Comparison of ENCODE assay signal across 19 cellular contexts in genomic region chr2:10235099-10235908, GRCh38.
A peak's percentile ranks its signal among the peaks of the same experiment; 100 is the strongest.
DNase-seq lines count a peak whose midpoint lies in the region; ATAC-seq and TF ChIP-seq lines count a peak whose summit lies in the region.
"Had no signal": no experiment of that assay in that cellular context is flagged by ENCODE, and none has a peak within 500 bp of the region (broad histone marks: within the 10 kb centered on the region; RNA-seq: fewer than 3 reads in every experiment).

No MANE protein-coding gene starts in this region.

- H3K36me3 ChIP-seq in trophoblast cell (ENCODE audit: control insufficient read depth in 1 of 2, insufficient read depth in 2 of 2, low read length in 2 of 2): no peaks in the 10 kb centered on the region
- H3K36me3 ChIP-seq: adrenal gland, heart left ventricle, left lung, neutrophil had no signal

- H3K18ac ChIP-seq in trophoblast cell (ENCODE audit: low read length): no peak overlapping the region

- H4K8ac ChIP-seq in trophoblast cell (ENCODE audit: low read depth, low read length): no peak overlapping the region

- no peak overlapping the region for H3K27ac ChIP-seq in trophoblast cell (ENCODE audit: low read depth, low read length)
- H3K27ac ChIP-seq: adrenal gland, coronary artery, GM23248, left lung, neutrophil, SK-N-MC had no signal

- no peak overlapping the region for H2AFZ ChIP-seq in trophoblast cell (ENCODE audit: insufficient read depth, low read length, poor library complexity)
- H2AFZ ChIP-seq: GM23248 had no signal

- no peak overlapping the region for H2BK12ac ChIP-seq in trophoblast cell (ENCODE audit: low read length)

- H2BK5ac ChIP-seq in trophoblast cell (ENCODE audit: low read depth, low read length, poor library complexity): no peak overlapping the region

- no peaks in the 10 kb centered on the region for H3K27me3 ChIP-seq in trophoblast cell (ENCODE audit: insufficient read depth, low read length)
- H3K27me3 ChIP-seq: adrenal gland, heart left ventricle, left lung had no signal

- CTCF ChIA-PET in WTC11 (lab: Charles Lee): interaction anchor here (0.6 to 2.3 kb wide), 5 partner anchors 23 to 461 kb away, joined by 3 to 9 read pairs (median 4); partner anchors contain the start of gene HPCAL1

- H3K79me1 ChIP-seq in trophoblast cell (ENCODE audit: low read length): no peaks in the 10 kb centered on the region

- no peak overlapping the region for H2BK120ac ChIP-seq in trophoblast cell (ENCODE audit: insufficient read depth, low read length, poor library complexity)

- H3K14ac ChIP-seq in trophoblast cell (ENCODE audit: low read length): no peak overlapping the region

- no peak overlapping the region for H3K9ac ChIP-seq in trophoblast cell (ENCODE audit: low read length)
- H3K9ac ChIP-seq: GM23248 had no signal

- H3K27me3 Mint-ChIP-seq in WTC11 (ENCODE audit: low read depth) (no peaks in the 10 kb centered on the region), immature natural killer cell (ENCODE audit: low read depth in 3 of 3) (peaks cover 0 to 4% (median 2%) of the 10 kb centered on the region in 3 donors)

- no peak overlapping the region for H3K4me3 Mint-ChIP-seq in WTC11
- H3K4me3 Mint-ChIP-seq in immature natural killer cell: peak overlapping the region in 3 of 5 donors; percentile 25 to 61 (median 36)
- H3K4me3 Mint-ChIP-seq: T-helper 2 cell treated with Interferon-gamma antibody and Interleukin-4, amounts not matched to agents 5 μg/mL and 100 μg/mL, for 36 hours had no signal

- WGBS in trophoblast cell (ENCODE audit: extremely low coverage, insufficient coverage, insufficient read length): no CpG with 5 or more reads among the region's 26 CpGs

- H3K4me1 ChIP-seq in trophoblast cell (ENCODE audit: control insufficient read depth in 1 of 2, insufficient read depth in 2 of 2, low read length in 2 of 2): no peaks in the 10 kb centered on the region
- H3K4me1 ChIP-seq: adrenal gland, left lung had no signal

- H3K4me1 Mint-ChIP-seq in WTC11 (no peaks in the 10 kb centered on the region), immature natural killer cell (peaks cover 33 to 37% of the 10 kb centered on the region in 2 donors)

- no peak overlapping the region for H3K4me2 ChIP-seq in trophoblast cell (ENCODE audit: low read length)

- no peak overlapping the region for H4K12ac ChIP-seq in trophoblast cell (ENCODE audit: low read depth, low read length)

- DNase-seq in AG10803 (ENCODE audit: low read depth) (peak; percentile 4), WTC11 (ENCODE audit: low spot score) (peak; percentile 8), immature natural killer cell (peak; percentile 25 to 54 (median 45)), trophoblast cell (peak; percentile 40 to 68), NCI-H2171 treated with DMSO at 0.1 percent for 48 hours (lab: John Stamatoyannopoulos, UW) (no peak), putamen (ENCODE audit: low spot score) (no peak)
- DNase-seq: activated CD4-positive, alpha-beta T cell treated with anti-CD3 and anti-CD28 coated beads, Interleukin-2, amount 50 U/mL, for 48 hours; adrenal gland; C1 segment of cervical spinal cord; GM23248; left lung; NCI-H1417 had no signal

- no peak overlapping the region for H4K91ac ChIP-seq in trophoblast cell (ENCODE audit: low read depth, low read length)

- H3K27ac Mint-ChIP-seq in WTC11: no peak overlapping the region
- no peak overlapping the region for H3K27ac Mint-ChIP-seq in immature natural killer cell
- H3K27ac Mint-ChIP-seq: T-helper 2 cell treated with Interferon-gamma antibody and Interleukin-4, amounts not matched to agents 5 μg/mL and 100 μg/mL, for 36 hours had no signal

- no peak overlapping the region for H3K23ac ChIP-seq in trophoblast cell (ENCODE audit: low read length)

- H3K36me3 Mint-ChIP-seq in WTC11 (no peaks in the 10 kb centered on the region), immature natural killer cell (peaks cover 0 to 4% (median 0%) of the 10 kb centered on the region in 3 donors)

- H3K4ac ChIP-seq in trophoblast cell (ENCODE audit: low read depth, low read length): no peak overlapping the region

- peaks cover 10% of the 10 kb centered on the region for H3K9me3 ChIP-seq in trophoblast cell (ENCODE audit: insufficient read depth, low read depth, low read length)
- H3K9me3 ChIP-seq: adrenal gland, heart left ventricle, left lung, neutrophil had no signal

- POLR2A ChIA-PET in WTC11 (lab: Charles Lee): no interaction called here

- ATAC-seq in WTC11: no peak
- no peak for ATAC-seq in HG02642 (IDR thresholded peaks at IDR 0.05; ENCODE audit: poor library complexity, unreplicated experiment)
- ATAC-seq in GM19455 (IDR thresholded peaks at IDR 0.05; ENCODE audit: unreplicated experiment): no peak
- ATAC-seq: heart left ventricle, left lung had no signal

- H3K9me3 Mint-ChIP-seq in WTC11 (peaks cover 10% of the 10 kb centered on the region), immature natural killer cell (peaks cover 0 to 1% (median 0%) of the 10 kb centered on the region in 6 donors)

- TF ChIP-seq CTCF in AG10803 (conservative IDR thresholded peaks at IDR 0.05; ENCODE audit: low read length) (no peak), WTC11 (IDR thresholded peaks at IDR 0.05) (no peak)

- H3K79me2 ChIP-seq in trophoblast cell (ENCODE audit: control insufficient read depth, insufficient read depth, low read length, poor library complexity): no peaks in the 10 kb centered on the region

- H2AK5ac ChIP-seq in trophoblast cell (ENCODE audit: low read length): no peak overlapping the region

- H3K4me3 ChIP-seq in AG10803 (ENCODE audit: low read length) (no peak overlapping the region), trophoblast cell (ENCODE audit: low read depth, low read length) (peak overlapping the region; percentile 21)
- H3K4me3 ChIP-seq: adrenal gland, coronary artery, GM23248, heart left ventricle, left lung, SK-N-MC had no signal

TF ChIP-seq in WTC11, 78 proteins besides CTCF, POLR2A, EP300 and RAD21:
- TF ChIP-seq IRF2 (CRISPR knock-in tag; IDR thresholded peaks at IDR 0.05; ENCODE audit: borderline replicate concordance, low read depth): no peak
- no peak for TF ChIP-seq ZNF121 (CRISPR knock-in tag; IDR thresholded peaks at IDR 0.05)
- TF ChIP-seq CREM (CRISPR knock-in tag; IDR thresholded peaks at IDR 0.05): no peak
- no peak for TF ChIP-seq OVOL2 (CRISPR knock-in tag; IDR thresholded peaks at IDR 0.05; ENCODE audit: borderline replicate concordance)
- no peak for TF ChIP-seq PRDM15 (CRISPR knock-in tag; IDR thresholded peaks at IDR 0.05)
- no peak for TF ChIP-seq GRHL2 (CRISPR knock-in tag; IDR thresholded peaks at IDR 0.05; ENCODE audit: insufficient replicate concordance, severe bottlenecking)

Comparison
In these comparisons a context has a peak if more than half of its experiments do, and no peak if none do; other contexts are left out.
1. DNase-seq: peak in AG10803 (single experiment), WTC11 (single experiment), immature natural killer cell (3 of 3) and trophoblast cell (2 of 2); none in NCI-H2171 treated with DMSO at 0.1 percent for 48 hours (single experiment) and putamen (single experiment).